In genomic region chr15:40932146-40932545, GRCh38 we compare ENCODE assay signal across 10 cellular contexts.
DNase-seq lines count a peak whose midpoint lies in the region; TF ChIP-seq lines count a peak whose summit lies in the region.
"Had no signal": no experiment of that assay in that cellular context is flagged by ENCODE, and none has a peak within 500 bp of the region (broad histone marks: within the 10 kb centered on the region; RNA-seq: fewer than 3 reads in every experiment).

No MANE protein-coding gene starts in this region.

- peak; percentile 32 for DNase-seq in NCI-H2196 (lab: John Stamatoyannopoulos, UW; ENCODE audit: unreplicated experiment)
- DNase-seq in NCI-H2196 treated with DMSO at 0.1 percent for 48 hours (lab: John Stamatoyannopoulos, UW; ENCODE audit: unreplicated experiment) = no peak
- peak; percentile 23 to 27 for DNase-seq in Kasumi-1 (lab: John Stamatoyannopoulos, UW)
- DNase-seq in coronary artery (ENCODE audit: low spot score) = no peak
- DNase-seq in amygdala (lab: John Stamatoyannopoulos, UW) = no peak
- DNase-seq in stimulated activated CD4-positive, alpha-beta T cell treated with anti-CD3 and anti-CD28 coated beads, Interleukin-12 subunit alpha, Interleukin-12 subunit beta, amount 100 ng/mL, for 4 hours = no peak
- no peak for DNase-seq in AG20443 (ENCODE audit: low spot score)
- DNase-seq: amniotic stem cell, NCI-H2171 had no signal

- peaks cover 19% of the 10 kb centered on the region for H3K27me3 ChIP-seq in rectal smooth muscle tissue (ENCODE audit: control insufficient read depth, insufficient read depth, low read length)

- H3K36me3 ChIP-seq in rectal smooth muscle tissue (ENCODE audit: control insufficient read depth, insufficient read depth, low read length) = peaks cover 4% of the 10 kb centered on the region

- H3K4me1 ChIP-seq in rectal smooth muscle tissue (ENCODE audit: control insufficient read depth, insufficient read depth, low read length) = peaks cover 6% of the 10 kb centered on the region

- H3K27ac ChIP-seq in coronary artery (peak overlapping the region in 1 of 2 donors; percentile 46), rectal smooth muscle tissue (ENCODE audit: low read depth, low read length) (no peak overlapping the region)

- no peak for TF ChIP-seq CTCF in coronary artery (IDR thresholded peaks at IDR 0.05)

- peak overlapping the region; percentile 17 for H3K9ac ChIP-seq in rectal smooth muscle tissue (ENCODE audit: low read length)

- H3K4me3 ChIP-seq in coronary artery = peak overlapping the region; percentile 70
- peak overlapping the region; percentile 79 for H3K4me3 ChIP-seq in rectal smooth muscle tissue (ENCODE audit: low read length)

Comparison
In these comparisons a context has a peak if more than half of its experiments do, and no peak if none do; other contexts are left out.
1. DNase-seq: peak in NCI-H2196 (single experiment) and Kasumi-1 (2 of 2); none in NCI-H2196 treated with DMSO at 0.1 percent for 48 hours (single experiment), coronary artery (single experiment), amygdala (0 of 56), stimulated activated CD4-positive, alpha-beta T cell treated with anti-CD3 and anti-CD28 coated beads, Interleukin-12 subunit alpha, Interleukin-12 subunit beta, amount 100 ng/mL, for 4 hours (single experiment) and AG20443 (single experiment).